In genomic region chr10:90801608-90802007, GRCh38 we compare ENCODE assay signal across 9 cellular contexts. TPM values are rescaled to one million over a fixed set of nuclear protein-coding genes. Genes with fewer than 3 reads are reported as not detected.
"Had no signal": no experiment of that assay in that cellular context is flagged by ENCODE, and none has a peak within 500 bp of the region (broad histone marks: within the 10 kb centered on the region; RNA-seq: fewer than 3 reads in every experiment).

No MANE protein-coding gene starts in this region.

- H3K4me3 Mint-ChIP-seq: HFFc6, IgD-negative memory B cell had no signal

- H3K27ac Mint-ChIP-seq: HFFc6, IgD-negative memory B cell had no signal

- H3K36me3 Mint-ChIP-seq: IgD-negative memory B cell had no signal

- H3K4me1 Mint-ChIP-seq: IgD-negative memory B cell had no signal

- H3K9me3 Mint-ChIP-seq: HFFc6 had no signal

- ATAC-seq: HCT116, HepG2 had no signal

- DNase-seq: GM23248, GOT3, H7, HFFc6, KG1 had no signal

RNA-seq across cellular contexts. Expression of gene HTR7, which starts 56.2 kb away (rescaled TPM):
- total RNA-seq: HT-29 had no signal
